ENCODE assay signal across 16 cellular contexts in genomic region chrX:113512700-113513395, GRCh38.
DNase-seq lines count a peak whose midpoint lies in the region; ATAC-seq and TF ChIP-seq lines count a peak whose summit lies in the region.
"Had no signal": no experiment of that assay in that cellular context is flagged by ENCODE, and none has a peak within 500 bp of the region (broad histone marks: within the 10 kb centered on the region; RNA-seq: fewer than 3 reads in every experiment).

No MANE protein-coding gene starts in this region.

- CTCF ChIA-PET in PC-3 (lab: Charles Lee), result interaction anchor here (0.7 kb wide), 1 partner anchor 59 kb away, joined by 4 read pairs; no protein-coding TSS in a partner anchor
- CTCF ChIA-PET in activated naive CD4-positive, alpha-beta T cell treated with anti-CD3 and anti-CD28 coated beads, Interleukin-2, amount 10 ng/mL, durations not matched to agents 7 days and 5 days (lab: Charles Lee), result no interaction called here

- no peaks in the 10 kb centered on the region for H3F3A ChIP-seq in PC-3 (ENCODE audit: low read length, unreplicated experiment)

- peak overlapping the region; percentile 62 for H3K27ac ChIP-seq in PC-3 (ENCODE audit: low read length)
- H3K27ac ChIP-seq: C4-2B, cardiac muscle cell, gastroesophageal sphincter had no signal

- H3K9ac ChIP-seq in PC-3 (ENCODE audit: low read length), result no peak overlapping the region

- BruUV-seq in PC-3 (replicated peaks; lab: Mats Ljungman, UMichigan), result no TSS peak

- intact Hi-C loops in PC-3 (cut with micrococcal nuclease), result no loop called here

- no peaks in the 10 kb centered on the region for H4K20me1 ChIP-seq in PC-3 (ENCODE audit: low read length)

- H3K36me3 Mint-ChIP-seq in mesothelial cell of epicardium, result no peaks in the 10 kb centered on the region
- no peaks in the 10 kb centered on the region for H3K36me3 Mint-ChIP-seq in activated naive CD4-positive, alpha-beta T cell treated with anti-CD3 and anti-CD28 coated beads, Interleukin-2, amount 10 ng/mL, durations not matched to agents 7 days and 5 days
- H3K36me3 Mint-ChIP-seq: stimulated activated memory B cell treated with anti-CD40 and anti-IgM and Interleukin-4, amounts not matched to agents 10 μg/mL and 1 μg/mL and 100 μg/mL, for 72 hours had no signal

- peak overlapping the region; percentile 67 for H3K4me2 ChIP-seq in PC-3 (ENCODE audit: low read length)

- peaks cover 10% of the 10 kb centered on the region for H3K9me3 Mint-ChIP-seq in mesothelial cell of epicardium
- peaks cover 2% of the 10 kb centered on the region for H3K9me3 Mint-ChIP-seq in activated naive CD4-positive, alpha-beta T cell treated with anti-CD3 and anti-CD28 coated beads, Interleukin-2, amount 10 ng/mL, durations not matched to agents 7 days and 5 days
- H3K9me3 Mint-ChIP-seq: activated T-cell treated with anti-CD3 and anti-CD28 coated beads, Interleukin-2, amount 50 U/mL, for 24 hours; stimulated activated memory B cell treated with anti-CD40 and anti-IgM and Interleukin-4, amounts not matched to agents 10 μg/mL and 1 μg/mL and 100 μg/mL, for 72 hours had no signal

- in situ Hi-C loops in Caki2 (cut with HindIII; ENCODE audit: low pct_unique_long_range_greater_than_20kb, low sequenced_read_pairs), result no loop called here

- POLR2A ChIA-PET in PC-3 (lab: Charles Lee; ENCODE audit: unreplicated experiment), result interaction anchor here (0.7 kb wide), 1 partner anchor 43 kb away, joined by 4 read pairs; no protein-coding TSS in a partner anchor

- H3K27ac Mint-ChIP-seq in mesothelial cell of epicardium, result peak overlapping the region; percentile 6
- no peak overlapping the region for H3K27ac Mint-ChIP-seq in activated naive CD4-positive, alpha-beta T cell treated with anti-CD3 and anti-CD28 coated beads, Interleukin-2, amount 10 ng/mL, durations not matched to agents 7 days and 5 days
- H3K27ac Mint-ChIP-seq: activated T-cell treated with anti-CD3 and anti-CD28 coated beads, Interleukin-2, amount 50 U/mL, for 24 hours; stimulated activated memory B cell treated with anti-CD40 and anti-IgM and Interleukin-4, amounts not matched to agents 10 μg/mL and 1 μg/mL and 100 μg/mL, for 72 hours had no signal

- H3K27me3 Mint-ChIP-seq in mesothelial cell of epicardium (ENCODE audit: low read depth), result no peaks in the 10 kb centered on the region
- H3K27me3 Mint-ChIP-seq in activated naive CD4-positive, alpha-beta T cell treated with anti-CD3 and anti-CD28 coated beads, Interleukin-2, amount 10 ng/mL, durations not matched to agents 7 days and 5 days, result no peaks in the 10 kb centered on the region
- H3K27me3 Mint-ChIP-seq: stimulated activated memory B cell treated with anti-CD40 and anti-IgM and Interleukin-4, amounts not matched to agents 10 μg/mL and 1 μg/mL and 100 μg/mL, for 72 hours had no signal

- no peak overlapping the region for H3K4me3 Mint-ChIP-seq in mesothelial cell of epicardium
- no peak overlapping the region for H3K4me3 Mint-ChIP-seq in activated naive CD4-positive, alpha-beta T cell treated with anti-CD3 and anti-CD28 coated beads, Interleukin-2, amount 10 ng/mL, durations not matched to agents 7 days and 5 days
- H3K4me3 Mint-ChIP-seq: activated T-cell treated with anti-CD3 and anti-CD28 coated beads, Interleukin-2, amount 50 U/mL, for 24 hours; stimulated activated memory B cell treated with anti-CD40 and anti-IgM and Interleukin-4, amounts not matched to agents 10 μg/mL and 1 μg/mL and 100 μg/mL, for 72 hours had no signal

- no peaks in the 10 kb centered on the region for H3K36me3 ChIP-seq in PC-3 (ENCODE audit: low read depth, low read length)
- H3K36me3 ChIP-seq: cardiac muscle cell, gastroesophageal sphincter had no signal

- no peaks in the 10 kb centered on the region for H3K79me2 ChIP-seq in PC-3 (ENCODE audit: low read length)

- H3K4me1 Mint-ChIP-seq in mesothelial cell of epicardium, result peaks cover 31% of the 10 kb centered on the region
- no peaks in the 10 kb centered on the region for H3K4me1 Mint-ChIP-seq in activated naive CD4-positive, alpha-beta T cell treated with anti-CD3 and anti-CD28 coated beads, Interleukin-2, amount 10 ng/mL, durations not matched to agents 7 days and 5 days
- H3K4me1 Mint-ChIP-seq: stimulated activated memory B cell treated with anti-CD40 and anti-IgM and Interleukin-4, amounts not matched to agents 10 μg/mL and 1 μg/mL and 100 μg/mL, for 72 hours had no signal

- H2AFZ ChIP-seq in PC-3 (ENCODE audit: low read length), result 0 out of 2 replicates have a peak overlapping the region, but pooled peaks have one; percentile 40

- no peak for TF ChIP-seq CTCF in PC-3 (conservative IDR thresholded peaks at IDR 0.05; ENCODE audit: low read depth, low read length)
- TF ChIP-seq CTCF in mesothelial cell of epicardium (IDR thresholded peaks at IDR 0.05; ENCODE audit: unreplicated experiment), result no peak

- DNase-seq in Caki2 (ENCODE audit: low read depth), result peak; percentile 55
- peak; percentile 84 for DNase-seq in PC-3
- peak; percentile 38 for DNase-seq in dedifferentiated amniotic fluid mesenchymal stem cell (ENCODE audit: extremely low spot score)
- DNase-seq in mesothelial cell of epicardium (ENCODE audit: low spot score in 2 of 2, unreplicated experiment in 2 of 2), result no peak
- no peak for DNase-seq in activated naive CD4-positive, alpha-beta T cell treated with Interleukin-2 at 50 U/mL for 16 hours
- DNase-seq in activated naive CD4-positive, alpha-beta T cell treated with anti-CD3 and anti-CD28 coated beads, Interleukin-2, amount 10 ng/mL, durations not matched to agents 7 days and 5 days, result no peak
- DNase-seq: activated T-cell treated with anti-CD3 and anti-CD28 coated beads, Interleukin-2, amount 50 U/mL, for 24 hours; Kasumi-1; occipital lobe; stimulated activated CD4-positive, alpha-beta T cell treated with anti-CD3 and anti-CD28 coated beads, Interleukin-1b, Interleukin-23, amount 100 ng/mL, for 48 hours had no signal

- peaks cover 9% of the 10 kb centered on the region for H3K4me1 ChIP-seq in PC-3 (ENCODE audit: insufficient read depth, low read length)
- H3K4me1 ChIP-seq: gastroesophageal sphincter had no signal

- peak overlapping the region; percentile 33; the same call in 1 of the 2 replicates for H3K4me3 ChIP-seq in PC-3 (ENCODE audit: low read length)
- H3K4me3 ChIP-seq: cardiac muscle cell, gastroesophageal sphincter had no signal

- H3K27me3 ChIP-seq in PC-3 (ENCODE audit: low read length), result no peaks in the 10 kb centered on the region
- H3K27me3 ChIP-seq: cardiac muscle cell, gastroesophageal sphincter had no signal

- H3K9me2 ChIP-seq in PC-3 (replicated peaks; ENCODE audit: low read length), result no peaks in the 10 kb centered on the region

- peak; percentile 38 for ATAC-seq in PC-3
- no peak for ATAC-seq in HG03196 (IDR thresholded peaks at IDR 0.05; ENCODE audit: unreplicated experiment)
- ATAC-seq in HG03460 (IDR thresholded peaks at IDR 0.05; ENCODE audit: unreplicated experiment), result no peak
- ATAC-seq: gastroesophageal sphincter; stimulated activated memory B cell treated with anti-CD40 and anti-IgM and Interleukin-4, amounts not matched to agents 10 μg/mL and 1 μg/mL and 100 μg/mL, for 72 hours had no signal

- H3K9me3 ChIP-seq in PC-3 (ENCODE audit: low read length), result no peaks in the 10 kb centered on the region
- H3K9me3 ChIP-seq: gastroesophageal sphincter had no signal

Comparison
In these comparisons a context has a peak if more than half of its experiments do, and no peak if none do; other contexts are left out.
1. DNase-seq: peak in Caki2 (single experiment), PC-3 (single experiment) and dedifferentiated amniotic fluid mesenchymal stem cell (single experiment); none in mesothelial cell of epicardium (0 of 2), activated naive CD4-positive, alpha-beta T cell treated with Interleukin-2 at 50 U/mL for 16 hours (single experiment) and activated naive CD4-positive, alpha-beta T cell treated with anti-CD3 and anti-CD28 coated beads, Interleukin-2, amount 10 ng/mL, durations not matched to agents 7 days and 5 days (single experiment).